Comparison of ENCODE assay signal across 24 cellular contexts in genomic region chr3:95297586-95297985, GRCh38.
DNase-seq lines count a peak whose midpoint lies in the region; ATAC-seq and TF ChIP-seq lines count a peak whose summit lies in the region.
"Had no signal": no experiment of that assay in that cellular context is flagged by ENCODE, and none has a peak within 500 bp of the region (broad histone marks: within the 10 kb centered on the region; RNA-seq: fewer than 3 reads in every experiment).

No MANE protein-coding gene starts in this region.

- TF ChIP-seq POLR2A in transverse colon (IDR thresholded peaks at IDR 0.05): no peak

- in situ Hi-C loops in transverse colon (cut with MboI; ENCODE audit: low pct_ligation_motif_present in 1 of 4, low pct_unique_long_range_greater_than_20kb in 1 of 4, low sequenced_read_pairs in 3 of 4): no loop called here

- TF ChIP-seq CTCF in RWPE2 (IDR thresholded peaks at IDR 0.05; ENCODE audit: poor library complexity, severe bottlenecking): no peak
- TF ChIP-seq CTCF in transverse colon (IDR thresholded peaks at IDR 0.05): no peak

- H3K27ac ChIP-seq in RWPE2 (ENCODE audit: poor library complexity, severe bottlenecking) (no peak overlapping the region), transverse colon (no peak overlapping the region)
- H3K27ac ChIP-seq: C4-2B, GM23248, PC-9 had no signal

- H3K4me1 ChIP-seq in RWPE2 (ENCODE audit: insufficient read depth, poor library complexity, severe bottlenecking) (peaks cover 6% of the 10 kb centered on the region), transverse colon (no peaks in the 10 kb centered on the region)

- no peak overlapping the region for H3K4me3 ChIP-seq in RWPE2 (ENCODE audit: severe bottlenecking)
- no peak overlapping the region for H3K4me3 ChIP-seq in transverse colon
- H3K4me3 ChIP-seq: GM23248, PC-9 had no signal

- H3K27me3 ChIP-seq in RWPE2 (ENCODE audit: insufficient read depth, poor library complexity, severe bottlenecking): no peaks in the 10 kb centered on the region
- no peaks in the 10 kb centered on the region for H3K27me3 ChIP-seq in transverse colon

- TF ChIP-seq EP300 in transverse colon (IDR thresholded peaks at IDR 0.05; ENCODE audit: low read depth): no peak

- peak; percentile 27 for DNase-seq in HPDE6-E6E7 (ENCODE audit: extremely low spot score)
- no peak for DNase-seq in RWPE2 (ENCODE audit: low spot score)
- peak; percentile 7 for DNase-seq in iris pigment epithelial cell (ENCODE audit: low read depth)
- peak; percentile 95 for DNase-seq in renal cortical epithelial cell (ENCODE audit: low read depth)
- DNase-seq in transverse colon: no peak
- DNase-seq in amniotic stem cell (lab: John Stamatoyannopoulos, UW): no peak
- DNase-seq: Caco-2; CD8-positive, alpha-beta T cell; DMS153; DND-41; GM23248; H7; Karpas-422; NCI-H1092 treated with DMSO at 0.1 percent for 48 hours; NCI-H1436 treated with DMSO at 0.1 percent for 48 hours; NCI-H1930; NCI-H2107; NCI-H748 treated with DMSO at 0.1 percent for 48 hours; PC-9; RPMI8226; SHP77 had no signal

- WGBS in transverse colon (ENCODE audit: low coverage in 1 of 2), 2 donors: 70 to 82% methylated on average over 1 of the region's 1 CpG

- H3K9me3 ChIP-seq in RWPE2 (ENCODE audit: severe bottlenecking) (no peaks in the 10 kb centered on the region), transverse colon (no peaks in the 10 kb centered on the region)

- intact Hi-C loops in transverse colon (cut with DNase I; ENCODE audit: low total_unique reads): no loop called here

- ATAC-seq in RWPE2 (ENCODE audit: low read depth): peak; percentile 62; the same call in 2 of the 3 replicates
- no peak for ATAC-seq in HG03565 (IDR thresholded peaks at IDR 0.05; ENCODE audit: unreplicated experiment)
- ATAC-seq: CD8-positive, alpha-beta T cell; HepG2 had no signal

- H3K36me3 ChIP-seq in RWPE2 (ENCODE audit: low read depth): no peaks in the 10 kb centered on the region
- H3K36me3 ChIP-seq in transverse colon: no peaks in the 10 kb centered on the region

Comparison
In these comparisons a context has a peak if more than half of its experiments do, and no peak if none do; other contexts are left out.
1. DNase-seq: peak in HPDE6-E6E7 (single experiment), iris pigment epithelial cell (single experiment) and renal cortical epithelial cell (single experiment); none in RWPE2 (single experiment), transverse colon (single experiment) and amniotic stem cell (single experiment).